In genomic region chr13:99227331-99227900, GRCh38 we compare ENCODE assay signal across 15 cellular contexts. TPM values are rescaled to one million over a fixed set of nuclear protein-coding genes. Genes with fewer than 3 reads are reported as not detected.
A peak's percentile ranks its signal among the peaks of the same experiment; 100 is the strongest.
DNase-seq lines count a peak whose midpoint lies in the region; ATAC-seq and FAIRE-seq lines count a peak whose summit lies in the region.
"Had no signal": no experiment of that assay in that cellular context is flagged by ENCODE, and none has a peak within 500 bp of the region (broad histone marks: within the 10 kb centered on the region; RNA-seq: fewer than 3 reads in every experiment).

No MANE protein-coding gene starts in this region.

- peak in 1 of 2 donors; percentile 14 for ATAC-seq in activated T-cell treated with anti-CD3 and anti-CD28 coated beads, Interleukin-2, amount 50 U/mL, for 72 hours (replicated peaks in 1 of 2)
- ATAC-seq in activated naive CD8-positive, alpha-beta T cell treated with anti-CD3 and anti-CD28 coated beads, Interleukin-2, amount 50 U/mL, for 24 hours = no peak
- peak; percentile 8 for ATAC-seq in stimulated activated effector memory CD8-positive, alpha-beta T cell treated with anti-CD3 and anti-CD28 coated beads, Interleukin-12 subunit alpha, Interleukin-12 subunit beta, amount 100 ng/mL, for 72 hours

- peaks cover 6 to 8% of the 10 kb centered on the region in 2 donors for H3K36me3 Mint-ChIP-seq in activated T-cell treated with anti-CD3 and anti-CD28 coated beads, Interleukin-2, amount 50 U/mL, for 72 hours (ENCODE audit: insufficient read depth in 2 of 2)
- peaks cover 24% of the 10 kb centered on the region for H3K36me3 Mint-ChIP-seq in activated naive CD8-positive, alpha-beta T cell treated with anti-CD3 and anti-CD28 coated beads, Interleukin-2, amount 50 U/mL, for 24 hours (ENCODE audit: low read depth)
- peaks cover 29% of the 10 kb centered on the region for H3K36me3 Mint-ChIP-seq in stimulated activated effector memory CD8-positive, alpha-beta T cell treated with anti-CD3 and anti-CD28 coated beads, Interleukin-12 subunit alpha, Interleukin-12 subunit beta, amount 100 ng/mL, for 72 hours

- H3K27me3 Mint-ChIP-seq in activated T-cell treated with anti-CD3 and anti-CD28 coated beads, Interleukin-2, amount 50 U/mL, for 72 hours (ENCODE audit: low read depth) = no peaks in the 10 kb centered on the region
- no peaks in the 10 kb centered on the region for H3K27me3 Mint-ChIP-seq in activated naive CD8-positive, alpha-beta T cell treated with anti-CD3 and anti-CD28 coated beads, Interleukin-2, amount 50 U/mL, for 24 hours

- H3K4me3 Mint-ChIP-seq in activated T-cell treated with anti-CD3 and anti-CD28 coated beads, Interleukin-2, amount 50 U/mL, for 72 hours = peak overlapping the region; percentile 41 to 57
- peak overlapping the region; percentile 45 for H3K4me3 Mint-ChIP-seq in activated naive CD8-positive, alpha-beta T cell treated with anti-CD3 and anti-CD28 coated beads, Interleukin-2, amount 50 U/mL, for 24 hours
- H3K4me3 Mint-ChIP-seq in stimulated activated effector memory CD8-positive, alpha-beta T cell treated with anti-CD3 and anti-CD28 coated beads, Interleukin-12 subunit alpha, Interleukin-12 subunit beta, amount 100 ng/mL, for 72 hours = peak overlapping the region; percentile 73

- peak overlapping the region; percentile 18 for H3K27ac Mint-ChIP-seq in activated T-cell treated with anti-CD3 and anti-CD28 coated beads, Interleukin-2, amount 50 U/mL, for 72 hours
- H3K27ac Mint-ChIP-seq in activated naive CD8-positive, alpha-beta T cell treated with anti-CD3 and anti-CD28 coated beads, Interleukin-2, amount 50 U/mL, for 24 hours = peak overlapping the region; percentile 61
- peak overlapping the region; percentile 12 for H3K27ac Mint-ChIP-seq in stimulated activated effector memory CD8-positive, alpha-beta T cell treated with anti-CD3 and anti-CD28 coated beads, Interleukin-12 subunit alpha, Interleukin-12 subunit beta, amount 100 ng/mL, for 72 hours

- DNase-seq in activated T-cell treated with anti-CD3 and anti-CD28 coated beads, Interleukin-2, amount 50 U/mL, for 72 hours = no peak
- DNase-seq in activated T-cell treated with anti-CD3 and anti-CD28 coated beads for 4 hours = no peak
- DNase-seq in M059J (ENCODE audit: low read depth) = peak; percentile 36
- no peak for DNase-seq in activated naive CD8-positive, alpha-beta T cell treated with anti-CD3 and anti-CD28 coated beads, Interleukin-2, amount 50 U/mL, for 24 hours
- DNase-seq in stimulated activated effector memory CD8-positive, alpha-beta T cell treated with anti-CD3 and anti-CD28 coated beads, Interleukin-12 subunit alpha, Interleukin-12 subunit beta, amount 100 ng/mL, for 72 hours (ENCODE audit: low spot score in 2 of 2) = no peak
- no peak for DNase-seq in putamen (ENCODE audit: low spot score)
- no peak for DNase-seq in HT-29 (ENCODE audit: low spot score)
- DNase-seq in frontal cortex (ENCODE audit: low spot score in 2 of 2) = no peak
- DNase-seq: effector CD4-positive, alpha-beta T cell; KG1; NCI-H2029 treated with DMSO at 0.1 percent for 48 hours; stimulated activated CD4-positive, alpha-beta T cell treated with anti-CD3 and anti-CD28 coated beads, Interleukin-12 subunit alpha, Interleukin-12 subunit beta, amount 100 ng/mL, for 4 hours; transverse colon had no signal

- FAIRE-seq in frontal cortex (lab: Jason Lieb, UNC) = no peak
- FAIRE-seq: GM12892 had no signal

- peaks cover 88% of the 10 kb centered on the region for H3K4me1 Mint-ChIP-seq in activated T-cell treated with anti-CD3 and anti-CD28 coated beads, Interleukin-2, amount 50 U/mL, for 72 hours (ENCODE audit: low read depth)
- peaks cover 92% of the 10 kb centered on the region for H3K4me1 Mint-ChIP-seq in activated naive CD8-positive, alpha-beta T cell treated with anti-CD3 and anti-CD28 coated beads, Interleukin-2, amount 50 U/mL, for 24 hours
- peaks cover 74% of the 10 kb centered on the region for H3K4me1 Mint-ChIP-seq in stimulated activated effector memory CD8-positive, alpha-beta T cell treated with anti-CD3 and anti-CD28 coated beads, Interleukin-12 subunit alpha, Interleukin-12 subunit beta, amount 100 ng/mL, for 72 hours

- peaks cover 0 to 2% of the 10 kb centered on the region in 2 donors for H3K9me3 Mint-ChIP-seq in activated T-cell treated with anti-CD3 and anti-CD28 coated beads, Interleukin-2, amount 50 U/mL, for 72 hours
- H3K9me3 Mint-ChIP-seq in activated naive CD8-positive, alpha-beta T cell treated with anti-CD3 and anti-CD28 coated beads, Interleukin-2, amount 50 U/mL, for 24 hours = peaks cover 4% of the 10 kb centered on the region
- peaks cover 6% of the 10 kb centered on the region for H3K9me3 Mint-ChIP-seq in stimulated activated effector memory CD8-positive, alpha-beta T cell treated with anti-CD3 and anti-CD28 coated beads, Interleukin-12 subunit alpha, Interleukin-12 subunit beta, amount 100 ng/mL, for 72 hours

RNA-seq across cellular contexts. Expression of gene UBAC2, which starts 26.8 kb away (rescaled TPM):
- total RNA-seq in activated T-cell treated with anti-CD3 and anti-CD28 coated beads, Interleukin-2, amount 50 U/mL, for 72 hours = 10 to 100 TPM; 76.7 to 80.3 TPM
- total RNA-seq in M059J (2014; rRNA removed; shearing (Covaris generic)) = 46.0 and 61.5 TPM in 2 replicates
- 73.4 and 75.7 TPM in 2 replicates for total RNA-seq in HT-29 (2014; rRNA removed; shearing (Covaris generic))
- 42.4 TPM for total RNA-seq in frontal cortex

RNA-seq across cellular contexts. Expression of gene GPR18, which starts 30.8 kb away (rescaled TPM):
- total RNA-seq in activated T-cell treated with anti-CD3 and anti-CD28 coated beads, Interleukin-2, amount 50 U/mL, for 72 hours = 10 to 100 TPM; 12.4 to 17.3 TPM
- not detected in 2 replicates for total RNA-seq in M059J (2014; rRNA removed; shearing (Covaris generic))
- total RNA-seq in HT-29 (2014; rRNA removed; shearing (Covaris generic)) = not detected in 2 replicates
- total RNA-seq in frontal cortex = not detected
- total RNA-seq: fibroblast of villous mesenchyme had no signal

Comparison
In these comparisons a context has a peak if more than half of its experiments do, and no peak if none do; other contexts are left out.
1. RNA of gene GPR18, which starts 30.8 kb away (total RNA-seq): 12.4 to 17.3 TPM in activated T-cell treated with anti-CD3 and anti-CD28 coated beads, Interleukin-2, amount 50 U/mL, for 72 hours; not detected in M059J, not detected in HT-29 and not detected in frontal cortex (single experiment); every median in the first group is over 10 times any median in the second.
2. Peak in every context shown above with its lines, with median percentiles within 50 percentile points of each other: H3K27ac Mint-ChIP-seq and H3K4me3 Mint-ChIP-seq.